In genomic region chr9:2764371-2764770, GRCh38 we compare ENCODE assay signal across 8 cellular contexts. TPM values are rescaled to one million over a fixed set of nuclear protein-coding genes. Genes with fewer than 3 reads are reported as not detected.
A peak's percentile ranks its signal among the peaks of the same experiment; 100 is the strongest.
DNase-seq lines count a peak whose midpoint lies in the region; ATAC-seq and TF ChIP-seq lines count a peak whose summit lies in the region.

No MANE protein-coding gene starts in this region.

- no peaks in the 10 kb centered on the region for H3K9me3 ChIP-seq in mucosa of descending colon

- ATAC-seq in GM18867 (IDR thresholded peaks at IDR 0.05; ENCODE audit: unreplicated experiment), result peak; percentile 61
- ATAC-seq in HG02642 (IDR thresholded peaks at IDR 0.05; ENCODE audit: poor library complexity, unreplicated experiment), result peak; percentile 53
- ATAC-seq in mucosa of descending colon, result peak; percentile 25
- no peak for ATAC-seq in HG02884 (IDR thresholded peaks at IDR 0.05; ENCODE audit: unreplicated experiment)

- peak; percentile 76 for DNase-seq in SKM-1 (lab: John Stamatoyannopoulos, UW; ENCODE audit: unreplicated experiment)
- peak in 1 of 3 donors; percentile 8 for DNase-seq in mucosa of descending colon
- no peak for DNase-seq in NCI-H2171 (lab: John Stamatoyannopoulos, UW)
- DNase-seq in DMS153 treated with DMSO at 0.1 percent for 48 hours (lab: John Stamatoyannopoulos, UW; ENCODE audit: unreplicated experiment), result no peak
- DNase-seq in middle frontal gyrus (ENCODE audit: extremely low spot score, low spot score), result no peak

- TF ChIP-seq CTCF in mucosa of descending colon (IDR thresholded peaks at IDR 0.05), result no peak

- intact Hi-C loops in mucosa of descending colon (cut with DNase I, micrococcal nuclease), result no loop called here

- H3K36me3 ChIP-seq in mucosa of descending colon (ENCODE audit: low read depth), result no peaks in the 10 kb centered on the region

- H3K4me3 ChIP-seq in mucosa of descending colon, result no peak overlapping the region

- H3K4me1 ChIP-seq in mucosa of descending colon (ENCODE audit: low read depth), result no peaks in the 10 kb centered on the region

RNA-seq across cellular contexts. Expression of gene KCNV2, which starts 47.1 kb away (rescaled TPM):
- not detected for total RNA-seq in mucosa of descending colon
